ENCODE assay signal across 25 cellular contexts in genomic region chr7:7607010-7607409, GRCh38.
"Had no signal": no experiment of that assay in that cellular context is flagged by ENCODE, and none has a peak within 500 bp of the region (broad histone marks: within the 10 kb centered on the region; RNA-seq: fewer than 3 reads in every experiment).

No MANE protein-coding gene starts in this region.

- H3K79me2 ChIP-seq: hepatocyte had no signal

- DNase-seq: dermis blood vessel endothelial cell; effector memory CD4-positive, alpha-beta T cell; foreskin keratinocyte; heart left ventricle; mesenchymal stem cell; mucosa of descending colon; naive B cell; pancreas; sigmoid colon; stimulated activated CD4-positive, alpha-beta T cell treated with anti-CD3 and anti-CD28 coated beads, Interleukin-2, amount 100 ng/mL, for 24 hours; stimulated activated CD4-positive, alpha-beta T cell treated with anti-CD3 and anti-CD28 coated beads, Interleukin-4, amount 100 ng/mL, for 24 hours; stimulated activated naive CD8-positive, alpha-beta T cell treated with anti-CD3 and anti-CD28 coated beads, Interleukin-15, Interleukin-2, amounts not matched to agents 100 U/mL and 50 U/mL, for 24 hours; substantia nigra; testis; transverse colon had no signal

- ATAC-seq: foreskin keratinocyte; gastroesophageal sphincter; heart left ventricle; left lobe of liver; mucosa of descending colon; natural killer cell treated with Interleukin-12 subunit alpha and Interleukin-12 subunit beta and Interleukin-15 and Interleukin-18, amount 100 ng/mL, for 72 hours; pancreas; stimulated activated memory B cell treated with anti-CD40 and anti-IgM and Interleukin-4, amounts not matched to agents 10 μg/mL and 1 μg/mL and 100 μg/mL, for 72 hours; stimulated activated naive CD8-positive, alpha-beta T cell treated with anti-CD3 and anti-CD28 coated beads, Interleukin-15, Interleukin-2, amounts not matched to agents 100 U/mL and 50 U/mL, for 24 hours had no signal

- H3K4me3 ChIP-seq: coronary artery, esophagus muscularis mucosa, gastroesophageal sphincter, heart left ventricle, hepatocyte, mucosa of descending colon, pancreas, right atrium auricular region, sigmoid colon, testis, transverse colon, vagina had no signal

- H3K27ac ChIP-seq: coronary artery, esophagus muscularis mucosa, foreskin keratinocyte, gastroesophageal sphincter, heart left ventricle, hepatocyte, neutrophil, pancreas, right atrium auricular region, sigmoid colon, testis, transverse colon, vagina had no signal

- H3K27me3 ChIP-seq: esophagus muscularis mucosa, foreskin keratinocyte, gastroesophageal sphincter, heart left ventricle, hepatocyte, neutrophil, pancreas, right atrium auricular region, sigmoid colon, testis, transverse colon, vagina had no signal

- H3K4me1 ChIP-seq: esophagus muscularis mucosa, foreskin keratinocyte, gastroesophageal sphincter, heart left ventricle, pancreas, right atrium auricular region, sigmoid colon, testis, transverse colon, vagina had no signal

- H3K9me3 ChIP-seq: esophagus muscularis mucosa, gastroesophageal sphincter, heart left ventricle, mucosa of descending colon, neutrophil, pancreas, right atrium auricular region, sigmoid colon, testis, transverse colon, vagina had no signal

- H3K4me2 ChIP-seq: hepatocyte had no signal

- H2AFZ ChIP-seq: hepatocyte had no signal
